In the genomic region with DNA sequence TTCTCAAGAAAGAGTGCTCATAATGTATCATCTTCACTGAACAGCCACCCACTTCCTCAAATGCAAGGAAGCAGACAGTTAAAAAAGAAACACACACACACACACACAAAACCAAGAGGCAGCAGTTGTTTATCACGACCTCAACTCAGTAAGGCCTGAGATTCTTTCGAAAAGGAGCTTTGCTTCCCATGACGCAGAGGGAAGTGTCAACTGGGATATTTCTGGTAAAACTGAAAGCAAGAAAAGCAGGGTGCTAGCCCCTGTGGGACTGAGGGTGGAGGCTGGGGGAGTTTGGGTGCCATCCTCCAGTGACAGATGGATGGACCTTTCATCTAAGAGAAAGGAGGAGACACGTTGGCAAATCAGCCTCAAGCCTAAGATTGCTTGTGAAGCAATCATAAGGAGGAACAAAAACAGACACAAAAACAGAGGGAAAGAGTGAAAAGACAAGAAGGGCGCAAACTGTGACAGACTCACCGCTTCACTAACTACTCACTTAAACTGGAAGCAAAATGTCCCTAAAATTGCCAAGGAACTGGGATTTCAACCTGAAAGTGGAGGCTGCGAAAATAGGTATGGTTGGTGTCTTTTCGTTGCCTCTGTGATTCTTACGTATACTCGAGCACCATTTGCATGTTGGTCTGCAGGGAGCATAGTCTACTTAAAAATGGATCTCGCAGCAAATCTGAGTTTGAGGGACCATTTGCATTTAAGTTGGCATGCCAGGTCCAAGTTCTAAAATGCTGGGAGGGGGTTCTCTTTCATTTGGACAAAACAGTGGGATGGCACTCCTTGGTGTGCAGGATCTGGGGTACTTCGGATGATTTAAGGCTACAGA, we compare ENCODE assay signal across 9 cellular contexts. TPM values are rescaled to one million over a fixed set of nuclear protein-coding genes. Genes with fewer than 3 reads are reported as not detected.
A peak's percentile ranks its signal among the peaks of the same experiment; 100 is the strongest.
DNase-seq lines count a peak whose midpoint lies in the region; ATAC-seq and TF ChIP-seq lines count a peak whose summit lies in the region.
"Had no signal": no experiment of that assay in that cellular context is flagged by ENCODE, and none has a peak within 500 bp of the region (broad histone marks: within the 10 kb centered on the region; RNA-seq: fewer than 3 reads in every experiment).

A gene with protein sequence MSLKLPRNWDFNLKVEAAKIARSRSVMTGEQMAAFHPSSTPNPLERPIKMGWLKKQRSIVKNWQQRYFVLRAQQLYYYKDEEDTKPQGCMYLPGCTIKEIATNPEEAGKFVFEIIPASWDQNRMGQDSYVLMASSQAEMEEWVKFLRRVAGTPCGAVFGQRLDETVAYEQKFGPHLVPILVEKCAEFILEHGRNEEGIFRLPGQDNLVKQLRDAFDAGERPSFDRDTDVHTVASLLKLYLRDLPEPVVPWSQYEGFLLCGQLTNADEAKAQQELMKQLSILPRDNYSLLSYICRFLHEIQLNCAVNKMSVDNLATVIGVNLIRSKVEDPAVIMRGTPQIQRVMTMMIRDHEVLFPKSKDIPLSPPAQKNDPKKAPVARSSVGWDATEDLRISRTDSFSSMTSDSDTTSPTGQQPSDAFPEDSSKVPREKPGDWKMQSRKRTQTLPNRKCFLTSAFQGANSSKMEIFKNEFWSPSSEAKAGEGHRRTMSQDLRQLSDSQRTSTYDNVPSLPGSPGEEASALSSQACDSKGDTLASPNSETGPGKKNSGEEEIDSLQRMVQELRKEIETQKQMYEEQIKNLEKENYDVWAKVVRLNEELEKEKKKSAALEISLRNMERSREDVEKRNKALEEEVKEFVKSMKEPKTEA (plus strand): TSS at position 124 of the 838 bp plus-strand sequence. CDS start 389 bp downstream, at position 513.

- peak; percentile 89 for DNase-seq in activated CD4-positive, alpha-beta T cell treated with anti-CD3 and anti-CD28 coated beads, Interleukin-2, amount 10 ng/mL, durations not matched to agents 24 days and 14 days
- DNase-seq in left cardiac atrium (no peak), GM13976 (ENCODE audit: low spot score) (no peak), NCI-H2196 (lab: John Stamatoyannopoulos, UW; ENCODE audit: unreplicated experiment) (no peak), ACHN (no peak)
- DNase-seq in stimulated activated naive B cell treated with anti-CD40 and anti-IgM and Interleukin-4, amounts not matched to agents 10 μg/mL and 1 μg/mL and 100 μg/mL, for 72 hours = peak; percentile 92

- H3K27me3 Mint-ChIP-seq in activated CD4-positive, alpha-beta T cell treated with anti-CD3 and anti-CD28 coated beads, Interleukin-2, amount 10 ng/mL, durations not matched to agents 24 days and 14 days = no peaks in the 10 kb centered on the region
- no peaks in the 10 kb centered on the region for H3K27me3 Mint-ChIP-seq in stimulated activated naive B cell treated with anti-CD40 and anti-IgM and Interleukin-4, amounts not matched to agents 10 μg/mL and 1 μg/mL and 100 μg/mL, for 72 hours

- peaks cover 41% of the 10 kb centered on the region for H3K4me1 Mint-ChIP-seq in activated CD4-positive, alpha-beta T cell treated with anti-CD3 and anti-CD28 coated beads, Interleukin-2, amount 10 ng/mL, durations not matched to agents 24 days and 14 days
- H3K4me1 Mint-ChIP-seq in stimulated activated naive B cell treated with anti-CD40 and anti-IgM and Interleukin-4, amounts not matched to agents 10 μg/mL and 1 μg/mL and 100 μg/mL, for 72 hours = peaks cover 19 to 30% of the 10 kb centered on the region in 2 donors

- TF ChIP-seq CTCF in GM13976 (IDR thresholded peaks at IDR 0.05; ENCODE audit: borderline replicate concordance, control extremely low read depth, extremely low read depth, insufficient read depth, missing control alignments) = no peak

- H3K36me3 Mint-ChIP-seq in activated CD4-positive, alpha-beta T cell treated with anti-CD3 and anti-CD28 coated beads, Interleukin-2, amount 10 ng/mL, durations not matched to agents 24 days and 14 days (ENCODE audit: low read depth) = peaks cover 14% of the 10 kb centered on the region
- peaks cover 16 to 27% of the 10 kb centered on the region in 2 donors for H3K36me3 Mint-ChIP-seq in stimulated activated naive B cell treated with anti-CD40 and anti-IgM and Interleukin-4, amounts not matched to agents 10 μg/mL and 1 μg/mL and 100 μg/mL, for 72 hours

- H3K4me3 Mint-ChIP-seq in activated CD4-positive, alpha-beta T cell treated with anti-CD3 and anti-CD28 coated beads, Interleukin-2, amount 10 ng/mL, durations not matched to agents 24 days and 14 days = no peak within 1 kb of the TSS
- H3K4me3 Mint-ChIP-seq in stimulated activated naive B cell treated with anti-CD40 and anti-IgM and Interleukin-4, amounts not matched to agents 10 μg/mL and 1 μg/mL and 100 μg/mL, for 72 hours = no peak within 1 kb of the TSS

- no peak within 1 kb of the TSS for H3K27ac Mint-ChIP-seq in activated CD4-positive, alpha-beta T cell treated with anti-CD3 and anti-CD28 coated beads, Interleukin-2, amount 10 ng/mL, durations not matched to agents 24 days and 14 days
- H3K27ac Mint-ChIP-seq in stimulated activated naive B cell treated with anti-CD40 and anti-IgM and Interleukin-4, amounts not matched to agents 10 μg/mL and 1 μg/mL and 100 μg/mL, for 72 hours = no peak within 1 kb of the TSS

- intact Hi-C loops in activated CD4-positive, alpha-beta T cell treated with anti-CD3 and anti-CD28 coated beads, Interleukin-2, amount 10 ng/mL, durations not matched to agents 24 days and 14 days (cut with micrococcal nuclease) = loop anchor here (1.0 to 10.0 kb wide), 7 partner anchors 8 to 480 kb away; a partner anchor contains a TSS
- intact Hi-C loops in left cardiac atrium (cut with DNase I) = no loop called here

- ATAC-seq in GM19372 (IDR thresholded peaks at IDR 0.05; ENCODE audit: low read depth, unreplicated experiment) = peak; percentile 43
- peak; percentile 56 for ATAC-seq in HG03280 (IDR thresholded peaks at IDR 0.05; ENCODE audit: unreplicated experiment)
- ATAC-seq in left cardiac atrium = peak; percentile 45 to 65
- ATAC-seq in stimulated activated naive B cell treated with anti-CD40 and anti-IgM and Interleukin-4, amounts not matched to agents 10 μg/mL and 1 μg/mL and 100 μg/mL, for 72 hours (replicated peaks) = peak; percentile 82 to 84
- ATAC-seq: Panc1 had no signal

- in situ Hi-C loops in GM13976 (cut with MboI; ENCODE audit: low sequenced_read_pairs, unreplicated experiment) (loop anchor here (25.0 kb wide), 1 partner anchor 177 kb away; no protein-coding TSS in a partner anchor), ACHN (cut with HindIII; ENCODE audit: low pct_ligation_motif_present, low pct_unique_long_range_greater_than_20kb, low sequenced_read_pairs) (no loop called here)

- H3K9me3 Mint-ChIP-seq in activated CD4-positive, alpha-beta T cell treated with anti-CD3 and anti-CD28 coated beads, Interleukin-2, amount 10 ng/mL, durations not matched to agents 24 days and 14 days = no peaks in the 10 kb centered on the region
- H3K9me3 Mint-ChIP-seq in stimulated activated naive B cell treated with anti-CD40 and anti-IgM and Interleukin-4, amounts not matched to agents 10 μg/mL and 1 μg/mL and 100 μg/mL, for 72 hours = peaks cover 0 to 3% of the 10 kb centered on the region in 2 donors

RNA-seq across cellular contexts. Expression of the gene that starts here (rescaled TPM):
- total RNA-seq in activated CD4-positive, alpha-beta T cell treated with anti-CD3 and anti-CD28 coated beads, Interleukin-2, amount 10 ng/mL, durations not matched to agents 24 days and 14 days = 37.8 and 42.2 TPM in 2 replicates
- 10 to 100 TPM in 1 of 2 donors, 1 to 10 TPM in 1; 6.8 to 11.0 TPM for total RNA-seq in left cardiac atrium

Comparison
In these comparisons a context has a peak if more than half of its experiments do, and no peak if none do; other contexts are left out.
1. DNase-seq: peak in activated CD4-positive, alpha-beta T cell treated with anti-CD3 and anti-CD28 coated beads, Interleukin-2, amount 10 ng/mL, durations not matched to agents 24 days and 14 days (single experiment) and stimulated activated naive B cell treated with anti-CD40 and anti-IgM and Interleukin-4, amounts not matched to agents 10 μg/mL and 1 μg/mL and 100 μg/mL, for 72 hours (single experiment); none in left cardiac atrium (single experiment), GM13976 (single experiment), NCI-H2196 (single experiment) and ACHN (single experiment).
2. Peak in every context shown above with its lines, with median percentiles within 50 percentile points of each other: ATAC-seq.